In the genomic region with DNA sequence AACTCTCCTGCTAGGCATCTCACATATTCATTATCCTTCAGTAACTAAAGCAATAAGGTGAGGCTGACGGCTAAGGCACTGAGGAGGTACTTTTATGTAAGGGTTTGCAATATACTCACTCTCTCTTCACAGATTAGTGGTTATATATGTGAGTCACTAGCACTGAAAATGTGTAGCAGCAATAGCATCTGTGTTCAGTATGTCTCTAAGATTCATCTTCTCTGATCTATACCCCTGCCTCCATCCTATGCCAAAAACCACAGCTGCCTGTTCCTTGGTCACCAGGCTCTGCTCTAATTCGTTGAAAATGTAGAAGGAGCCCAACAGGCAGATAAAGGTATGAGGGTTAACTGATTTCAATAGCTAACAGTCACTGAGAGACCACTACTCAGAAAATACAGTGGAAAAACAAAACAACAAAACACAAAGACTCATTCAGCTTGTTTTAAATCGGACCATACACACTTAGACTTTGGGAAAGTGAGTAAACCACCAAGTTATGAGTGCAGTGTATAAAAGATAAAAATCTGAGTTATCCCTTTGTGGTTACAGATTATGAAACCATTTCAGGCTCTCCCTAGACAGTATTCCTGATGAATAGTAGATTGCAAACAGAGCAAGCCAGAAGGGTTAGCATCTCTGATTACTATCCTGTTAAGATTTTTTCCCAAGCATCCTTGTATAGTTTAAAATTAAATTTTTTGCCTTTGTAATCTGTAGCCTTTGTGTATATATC, we compare ENCODE assay signal across 18 cellular contexts.
DNase-seq lines count a peak whose midpoint lies in the region; ATAC-seq and TF ChIP-seq lines count a peak whose summit lies in the region.
"Had no signal": no experiment of that assay in that cellular context is flagged by ENCODE, and none has a peak within 500 bp of the region (broad histone marks: within the 10 kb centered on the region; RNA-seq: fewer than 3 reads in every experiment).

No MANE protein-coding gene starts in this region.

- peak overlapping the region; percentile 57 for H3K27ac ChIP-seq in ACC112 (ENCODE audit: low read depth, low read length)
- H3K27ac ChIP-seq: heart left ventricle had no signal

- H3K36me3 ChIP-seq in ACC112 (ENCODE audit: insufficient read depth, low read length): no peaks in the 10 kb centered on the region
- H3K36me3 ChIP-seq: heart left ventricle had no signal

- DNase-seq in HCEC 1CT: peak; percentile 79
- DNase-seq in fibroblast of the conjunctiva (ENCODE audit: low read depth): peak; percentile 16
- DNase-seq in activated CD4-positive, alpha-beta T cell treated with anti-CD3 and anti-CD28 coated beads for 4 hours: no peak
- no peak for DNase-seq in NCI-H446 treated with DMSO at 0.1 percent for 48 hours (lab: John Stamatoyannopoulos, UW)
- DNase-seq in HT-29 (ENCODE audit: low spot score): no peak
- DNase-seq: activated CD4-positive, alpha-beta memory T cell treated with anti-CD3 and anti-CD28 coated beads for 36 hours; activated naive CD8-positive, alpha-beta T cell treated with anti-CD3 and anti-CD28 coated beads, Interleukin-2, amount 10 ng/mL, durations not matched to agents 7 days and 5 days; activated T-cell treated with anti-CD3 and anti-CD28 coated beads, Interleukin-2, amount 50 U/mL, for 48 hours; heart left ventricle; MV-4-11; NCI-H2081; NCI-H526 treated with DMSO at 0.1 percent for 48 hours; OCI-M1; stimulated activated CD4-positive, alpha-beta T cell treated with anti-CD3 and anti-CD28 coated beads, Interleukin-15, amount 100 ng/mL, for 24 hours; SW 1271 had no signal

- no peak overlapping the region for H3K4me3 ChIP-seq in ACC112 (ENCODE audit: low read depth, low read length)
- H3K4me3 ChIP-seq: heart left ventricle had no signal

- H2AFZ ChIP-seq in ACC112 (ENCODE audit: low read length, unreplicated experiment): no peak overlapping the region

- no peaks in the 10 kb centered on the region for H3K79me2 ChIP-seq in ACC112 (ENCODE audit: control insufficient read depth, insufficient read depth, low read length, unreplicated experiment)

- peak; percentile 93 for ATAC-seq in SK-N-SH treated with all-trans-retinoic acid at 6 μM for 48 hours
- no peak for ATAC-seq in GM18867 (IDR thresholded peaks at IDR 0.05; ENCODE audit: unreplicated experiment)
- ATAC-seq: heart left ventricle had no signal

- H3K27me3 ChIP-seq in ACC112 (ENCODE audit: insufficient read depth, low read length): no peaks in the 10 kb centered on the region
- H3K27me3 ChIP-seq: heart left ventricle had no signal

- peaks cover 12% of the 10 kb centered on the region for H3K4me1 ChIP-seq in ACC112 (ENCODE audit: control insufficient read depth, insufficient read depth, low read length, unreplicated experiment)
- H3K4me1 ChIP-seq: heart left ventricle had no signal

TF ChIP-seq in SK-N-SH treated with all-trans-retinoic acid at 6 μM for 48 hours, 23 proteins besides CTCF, POLR2A, EP300 and RAD21:
- TF ChIP-seq ZFP3 (CRISPR knock-in tag; IDR thresholded peaks at IDR 0.05) (peak; percentile 39; the same call in 1 of the 2 replicates), ZNF70 (CRISPR knock-in tag; IDR thresholded peaks at IDR 0.05) (0 out of 2 replicates have a peak, but pooled peaks have one; percentile 26), ISL1 (CRISPR knock-in tag; IDR thresholded peaks at IDR 0.05) (peak; percentile 67), GLIS3 (CRISPR knock-in tag; IDR thresholded peaks at IDR 0.05) (no peak), CSDC2 (CRISPR knock-in tag; IDR thresholded peaks at IDR 0.05) (0 out of 2 replicates have a peak, but pooled peaks have one; percentile 45), PATZ1 (CRISPR knock-in tag; IDR thresholded peaks at IDR 0.05; ENCODE audit: borderline replicate concordance) (no peak), TCF4 (CRISPR knock-in tag; IDR thresholded peaks at IDR 0.05; ENCODE audit: borderline replicate concordance) (peak; percentile 77; the same call in 1 of the 2 replicates)

Comparison
In these comparisons a context has a peak if more than half of its experiments do, and no peak if none do; other contexts are left out.
1. DNase-seq: peak in HCEC 1CT (single experiment) and fibroblast of the conjunctiva (single experiment); none in activated CD4-positive, alpha-beta T cell treated with anti-CD3 and anti-CD28 coated beads for 4 hours (0 of 2), NCI-H446 treated with DMSO at 0.1 percent for 48 hours (single experiment) and HT-29 (single experiment).